ENCODE assay signal across 10 cellular contexts in the genomic region with DNA sequence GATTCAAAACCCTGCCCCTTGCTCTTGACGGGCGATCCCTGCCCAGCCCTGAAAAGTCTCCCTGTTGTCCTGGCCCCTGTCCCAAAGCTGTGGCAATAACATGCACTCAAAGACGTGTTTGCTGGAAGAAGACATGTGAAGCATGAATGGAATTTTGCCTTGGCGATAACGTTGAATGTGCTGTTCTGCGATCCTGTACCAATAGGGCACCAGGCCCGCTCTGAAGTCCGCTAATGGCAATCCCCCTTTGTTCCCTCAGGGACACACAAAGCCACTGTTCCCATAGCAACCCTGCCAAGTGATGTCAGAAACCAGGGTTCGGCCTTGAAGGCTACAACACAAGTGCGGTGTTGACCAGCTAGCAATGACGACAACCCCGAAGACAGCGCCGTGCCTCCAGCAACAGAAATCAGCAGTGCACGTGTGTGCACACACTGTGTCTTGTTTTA.
A peak's percentile ranks its signal among the peaks of the same experiment; 100 is the strongest.
DNase-seq lines count a peak whose midpoint lies in the region; ATAC-seq and TF ChIP-seq lines count a peak whose summit lies in the region.
"Had no signal": no experiment of that assay in that cellular context is flagged by ENCODE, and none has a peak within 500 bp of the region (broad histone marks: within the 10 kb centered on the region; RNA-seq: fewer than 3 reads in every experiment).

No MANE protein-coding gene starts in this region.

- H3K36me3 Mint-ChIP-seq in endodermal cell (ENCODE audit: low read depth), result no peaks in the 10 kb centered on the region
- no peaks in the 10 kb centered on the region for H3K36me3 Mint-ChIP-seq in activated naive CD8-positive, alpha-beta T cell treated with anti-CD3 and anti-CD28 coated beads for 36 hours

- no peaks in the 10 kb centered on the region for H3K27me3 Mint-ChIP-seq in endodermal cell (ENCODE audit: insufficient read depth)
- H3K27me3 Mint-ChIP-seq in activated naive CD8-positive, alpha-beta T cell treated with anti-CD3 and anti-CD28 coated beads for 36 hours, result peaks cover 19% of the 10 kb centered on the region

- no peak for ATAC-seq in HG02610 (IDR thresholded peaks at IDR 0.05; ENCODE audit: unreplicated experiment)

- H3K4me1 ChIP-seq in endodermal cell (ENCODE audit: control insufficient read depth, insufficient read depth, low read length), result no peaks in the 10 kb centered on the region
- no peaks in the 10 kb centered on the region for H3K4me1 ChIP-seq in liver (ENCODE audit: control insufficient read depth in 4 of 4, insufficient read depth in 4 of 4, low read length in 3 of 4)
- H3K4me1 ChIP-seq in MM.1S (ENCODE audit: low read length), result no peaks in the 10 kb centered on the region

- no peak overlapping the region for H3K9ac ChIP-seq in endodermal cell (ENCODE audit: extremely low read depth, low read length, poor library complexity, severe bottlenecking)
- H3K9ac ChIP-seq in liver (ENCODE audit: low read depth in 1 of 2, low read length in 2 of 2), result no peak overlapping the region
- H3K9ac ChIP-seq in MM.1S (ENCODE audit: low read length), result no peak overlapping the region

- H3K27ac Mint-ChIP-seq in endodermal cell, result peak overlapping the region; percentile 81
- no peak overlapping the region for H3K27ac Mint-ChIP-seq in activated naive CD8-positive, alpha-beta T cell treated with anti-CD3 and anti-CD28 coated beads for 36 hours

- 65 to 88% methylated on average over 13 to 15 of the region's 15 CpGs for WGBS in endodermal cell (ENCODE audit: insufficient coverage in 1 of 2, insufficient read length in 1 of 2), 2 experiments
- 63% methylated on average over 15 of the region's 15 CpGs for WGBS in liver

- H3K4me1 Mint-ChIP-seq in endodermal cell, result peaks cover 18% of the 10 kb centered on the region
- no peaks in the 10 kb centered on the region for H3K4me1 Mint-ChIP-seq in activated naive CD8-positive, alpha-beta T cell treated with anti-CD3 and anti-CD28 coated beads for 36 hours

- DNase-seq in NCI-H1930 (lab: John Stamatoyannopoulos, UW) (peak; percentile 24 to 39), endodermal cell (peak; percentile 62), stromal cell of bone marrow (ENCODE audit: low read depth) (peak; percentile 60), MM.1S (no peak), HPDE6-E6E7 (ENCODE audit: extremely low spot score) (no peak)
- DNase-seq in activated naive CD8-positive, alpha-beta T cell treated with anti-CD3 and anti-CD28 coated beads for 36 hours, result no peak
- DNase-seq: activated CD4-positive, CD25-positive, alpha-beta regulatory T cell treated with anti-CD3 and anti-CD28 coated beads, Interleukin-2, amount 50 U/mL, for 72 hours; NCI-H1694 had no signal

- H2AFZ ChIP-seq in MM.1S (ENCODE audit: low read length), result no peak overlapping the region

- H4K20me1 ChIP-seq in MM.1S (ENCODE audit: insufficient read depth, low read length), result no peaks in the 10 kb centered on the region

- no peaks in the 10 kb centered on the region for H3K9me2 ChIP-seq in MM.1S (replicated peaks; ENCODE audit: insufficient read depth, low read length)

- no peaks in the 10 kb centered on the region for H3F3A ChIP-seq in MM.1S (ENCODE audit: insufficient read depth, low read length)

- H3K4me3 Mint-ChIP-seq in endodermal cell, result no peak overlapping the region
- H3K4me3 Mint-ChIP-seq in activated naive CD8-positive, alpha-beta T cell treated with anti-CD3 and anti-CD28 coated beads for 36 hours, result no peak overlapping the region

- H3K4me3 ChIP-seq in endodermal cell (ENCODE audit: low read length), result no peak overlapping the region
- no peak overlapping the region for H3K4me3 ChIP-seq in liver (ENCODE audit: low read depth in 1 of 3, low read length in 3 of 3)
- H3K4me3 ChIP-seq in MM.1S (ENCODE audit: low read length), result no peak overlapping the region

- peak; percentile 18 to 33 for TF ChIP-seq RAD21 in liver (IDR thresholded peaks at IDR 0.05)

- no peak for TF ChIP-seq CTCF in endodermal cell (conservative IDR thresholded peaks at IDR 0.05)
- TF ChIP-seq CTCF in liver (IDR thresholded peaks at IDR 0.05; ENCODE audit: low read depth, low read length, missing input control), result no peak
- TF ChIP-seq CTCF in MM.1S (IDR thresholded peaks at IDR 0.05; ENCODE audit: low read length), result no peak

- no peaks in the 10 kb centered on the region for H3K36me3 ChIP-seq in endodermal cell (ENCODE audit: control insufficient read depth, insufficient read depth, low read length)
- H3K36me3 ChIP-seq in liver (ENCODE audit: control insufficient read depth in 4 of 4, insufficient read depth in 3 of 4, low read depth in 1 of 4, low read length in 3 of 4), result no peaks in the 10 kb centered on the region
- no peaks in the 10 kb centered on the region for H3K36me3 ChIP-seq in MM.1S (replicated peaks; ENCODE audit: insufficient read depth, low read length)

- H3K9me3 ChIP-seq in endodermal cell (ENCODE audit: control insufficient read depth, low read length) (no peaks in the 10 kb centered on the region), liver (ENCODE audit: control insufficient read depth in 4 of 4, low read length in 3 of 4) (no peaks in the 10 kb centered on the region), MM.1S (replicated peaks; ENCODE audit: insufficient read depth, low read length) (no peaks in the 10 kb centered on the region)

- no peak overlapping the region for H3K4me2 ChIP-seq in MM.1S (ENCODE audit: low read depth, low read length)

- H3K9me3 Mint-ChIP-seq in endodermal cell, result no peaks in the 10 kb centered on the region
- H3K9me3 Mint-ChIP-seq in activated naive CD8-positive, alpha-beta T cell treated with anti-CD3 and anti-CD28 coated beads for 36 hours, result no peaks in the 10 kb centered on the region

- no peaks in the 10 kb centered on the region for H3K79me2 ChIP-seq in MM.1S (ENCODE audit: low read length)

- H3K27ac ChIP-seq in endodermal cell (ENCODE audit: low read depth, low read length) (peak overlapping the region; percentile 97), liver (ENCODE audit: low read depth in 1 of 2, low read length in 2 of 2) (no peak overlapping the region), MM.1S (ENCODE audit: low read length) (no peak overlapping the region)

- no peaks in the 10 kb centered on the region for H3K27me3 ChIP-seq in endodermal cell (ENCODE audit: control insufficient read depth, insufficient read depth, low read length, poor library complexity, severe bottlenecking)
- peaks cover 0 to 4% (median 0%) of the 10 kb centered on the region in 4 donors for H3K27me3 ChIP-seq in liver (ENCODE audit: control insufficient read depth in 4 of 4, insufficient read depth in 4 of 4, low read length in 3 of 4)
- H3K27me3 ChIP-seq in MM.1S (replicated peaks; ENCODE audit: insufficient read depth, low read length), result no peaks in the 10 kb centered on the region

TF ChIP-seq in liver, 16 proteins besides CTCF, POLR2A, EP300 and RAD21:
- peak; percentile 51 for TF ChIP-seq SP1 (IDR thresholded peaks at IDR 0.05)
- TF ChIP-seq TAF1 (conservative IDR thresholded peaks at IDR 0.05), result no peak
- TF ChIP-seq NR2F2 (IDR thresholded peaks at IDR 0.05), result peak; percentile 73
- TF ChIP-seq, protein P1, sequence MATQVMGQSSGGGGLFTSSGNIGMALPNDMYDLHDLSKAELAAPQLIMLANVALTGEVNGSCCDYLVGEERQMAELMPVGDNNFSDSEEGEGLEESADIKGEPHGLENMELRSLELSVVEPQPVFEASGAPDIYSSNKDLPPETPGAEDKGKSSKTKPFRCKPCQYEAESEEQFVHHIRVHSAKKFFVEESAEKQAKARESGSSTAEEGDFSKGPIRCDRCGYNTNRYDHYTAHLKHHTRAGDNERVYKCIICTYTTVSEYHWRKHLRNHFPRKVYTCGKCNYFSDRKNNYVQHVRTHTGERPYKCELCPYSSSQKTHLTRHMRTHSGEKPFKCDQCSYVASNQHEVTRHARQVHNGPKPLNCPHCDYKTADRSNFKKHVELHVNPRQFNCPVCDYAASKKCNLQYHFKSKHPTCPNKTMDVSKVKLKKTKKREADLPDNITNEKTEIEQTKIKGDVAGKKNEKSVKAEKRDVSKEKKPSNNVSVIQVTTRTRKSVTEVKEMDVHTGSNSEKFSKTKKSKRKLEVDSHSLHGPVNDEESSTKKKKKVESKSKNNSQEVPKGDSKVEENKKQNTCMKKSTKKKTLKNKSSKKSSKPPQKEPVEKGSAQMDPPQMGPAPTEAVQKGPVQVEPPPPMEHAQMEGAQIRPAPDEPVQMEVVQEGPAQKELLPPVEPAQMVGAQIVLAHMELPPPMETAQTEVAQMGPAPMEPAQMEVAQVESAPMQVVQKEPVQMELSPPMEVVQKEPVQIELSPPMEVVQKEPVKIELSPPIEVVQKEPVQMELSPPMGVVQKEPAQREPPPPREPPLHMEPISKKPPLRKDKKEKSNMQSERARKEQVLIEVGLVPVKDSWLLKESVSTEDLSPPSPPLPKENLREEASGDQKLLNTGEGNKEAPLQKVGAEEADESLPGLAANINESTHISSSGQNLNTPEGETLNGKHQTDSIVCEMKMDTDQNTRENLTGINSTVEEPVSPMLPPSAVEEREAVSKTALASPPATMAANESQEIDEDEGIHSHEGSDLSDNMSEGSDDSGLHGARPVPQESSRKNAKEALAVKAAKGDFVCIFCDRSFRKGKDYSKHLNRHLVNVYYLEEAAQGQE (IDR thresholded peaks at IDR 0.05), result no peak
- no peak for TF ChIP-seq YY1 (IDR thresholded peaks at IDR 0.05)
- TF ChIP-seq RXRA (IDR thresholded peaks at IDR 0.05), result no peak
- TF ChIP-seq, protein P2, sequence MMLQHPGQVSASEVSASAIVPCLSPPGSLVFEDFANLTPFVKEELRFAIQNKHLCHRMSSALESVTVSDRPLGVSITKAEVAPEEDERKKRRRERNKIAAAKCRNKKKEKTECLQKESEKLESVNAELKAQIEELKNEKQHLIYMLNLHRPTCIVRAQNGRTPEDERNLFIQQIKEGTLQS (IDR thresholded peaks at IDR 0.05), result no peak
- no peak for TF ChIP-seq EGR1 (IDR thresholded peaks at IDR 0.05; ENCODE audit: low read depth in 2 of 2)
- no peak for TF ChIP-seq GABPA (IDR thresholded peaks at IDR 0.05 in 1 of 2, conservative IDR thresholded peaks at IDR 0.05 in 1 of 2)

Comparison
In these comparisons a context has a peak if more than half of its experiments do, and no peak if none do; other contexts are left out.
1. DNase-seq: peak in NCI-H1930 (2 of 2), endodermal cell (single experiment) and stromal cell of bone marrow (single experiment); none in activated naive CD8-positive, alpha-beta T cell treated with anti-CD3 and anti-CD28 coated beads for 36 hours (single experiment), MM.1S (single experiment) and HPDE6-E6E7 (single experiment).